ENCODE assay signal across 9 cellular contexts in the genomic region with DNA sequence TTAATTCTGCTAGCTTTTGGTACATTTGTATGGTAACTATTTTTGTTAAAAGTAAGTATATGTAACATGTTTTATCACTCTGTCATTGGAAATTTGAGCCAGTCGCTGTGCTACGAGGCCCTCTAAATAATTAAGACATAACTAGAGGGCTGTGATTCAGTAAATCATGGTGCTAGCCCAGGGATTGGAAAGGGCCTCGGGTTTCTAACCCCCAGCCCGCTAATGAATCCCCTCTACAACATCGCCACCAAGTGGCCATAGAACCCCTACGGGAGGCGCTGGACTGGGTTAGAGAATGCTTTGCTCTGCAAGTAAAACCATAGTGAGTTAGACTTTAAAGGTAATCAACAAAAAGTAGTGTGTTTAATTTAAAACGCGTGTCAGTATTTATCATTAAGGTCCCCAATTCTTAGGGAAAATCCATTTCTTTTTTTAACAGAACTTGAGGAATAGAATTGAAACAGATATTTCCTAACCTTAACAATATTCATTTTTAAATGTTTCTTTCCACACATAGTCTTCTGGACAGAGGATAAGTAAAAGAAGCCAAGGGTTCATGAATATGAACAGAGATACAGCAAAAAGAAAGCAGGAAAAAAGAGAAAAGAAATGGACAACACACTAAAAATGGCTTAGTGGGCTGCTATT.
DNase-seq lines count a peak whose midpoint lies in the region; ATAC-seq and TF ChIP-seq lines count a peak whose summit lies in the region.
"Had no signal": no experiment of that assay in that cellular context is flagged by ENCODE, and none has a peak within 500 bp of the region (broad histone marks: within the 10 kb centered on the region; RNA-seq: fewer than 3 reads in every experiment).

No MANE protein-coding gene starts in this region.

- H3K36me3 Mint-ChIP-seq in activated CD8-positive, alpha-beta T cell treated with anti-CD3 and anti-CD28 coated beads for 36 hours (ENCODE audit: low read depth) = no peaks in the 10 kb centered on the region
- H3K36me3 Mint-ChIP-seq in activated CD8-positive, alpha-beta T cell treated with anti-CD3 and anti-CD28 coated beads, Interleukin-2, amount 10 ng/mL, durations not matched to agents 7 days and 5 days (ENCODE audit: low read depth) = no peaks in the 10 kb centered on the region

- H3K36me3 ChIP-seq in RWPE2 (ENCODE audit: low read depth) = no peaks in the 10 kb centered on the region
- H3K36me3 ChIP-seq in left ventricle myocardium inferior = no peaks in the 10 kb centered on the region
- H3K36me3 ChIP-seq in tibial nerve = no peaks in the 10 kb centered on the region

- H3K4me3 Mint-ChIP-seq in activated CD8-positive, alpha-beta T cell treated with anti-CD3 and anti-CD28 coated beads for 36 hours = no peak overlapping the region
- H3K4me3 Mint-ChIP-seq in activated CD8-positive, alpha-beta T cell treated with anti-CD3 and anti-CD28 coated beads, Interleukin-2, amount 10 ng/mL, durations not matched to agents 7 days and 5 days = no peak overlapping the region
- H3K4me3 Mint-ChIP-seq in stimulated activated naive CD8-positive, alpha-beta T cell treated with anti-CD3 and anti-CD28 coated beads, Interleukin-15, amount 100 ng/mL, for 72 hours = no peak overlapping the region

- DNase-seq in activated CD8-positive, alpha-beta T cell treated with anti-CD3 and anti-CD28 coated beads for 36 hours = peak; percentile 1
- DNase-seq in activated CD8-positive, alpha-beta T cell treated with anti-CD3 and anti-CD28 coated beads, Interleukin-2, amount 10 ng/mL, durations not matched to agents 7 days and 5 days = no peak
- no peak for DNase-seq in RWPE2 (ENCODE audit: low spot score)
- DNase-seq in left ventricle myocardium inferior = no peak
- DNase-seq in tibial nerve (ENCODE audit: low spot score in 2 of 2) = peak in 1 of 2 donors; percentile 6
- no peak for DNase-seq in KG1 (lab: John Stamatoyannopoulos, UW)
- no peak for DNase-seq in mesenteric fat pad (ENCODE audit: low spot score)
- no peak for DNase-seq in stimulated activated naive CD8-positive, alpha-beta T cell treated with anti-CD3 and anti-CD28 coated beads, Interleukin-15, amount 100 ng/mL, for 72 hours
- DNase-seq: stimulated activated CD4-positive, alpha-beta T cell treated with anti-CD3 and anti-CD28 coated beads, Interleukin-4, amount 100 ng/mL, for 4 hours had no signal

- H3K9me3 ChIP-seq in RWPE2 (ENCODE audit: severe bottlenecking) (no peaks in the 10 kb centered on the region), left ventricle myocardium inferior (replicated peaks) (peaks cover 5% of the 10 kb centered on the region), tibial nerve (no peaks in the 10 kb centered on the region)

- no peak for TF ChIP-seq EP300 in tibial nerve (IDR thresholded peaks at IDR 0.05)

- POLR2A ChIA-PET in activated CD8-positive, alpha-beta T cell treated with anti-CD3 and anti-CD28 coated beads for 36 hours (lab: Charles Lee) = no interaction called here
- POLR2A ChIA-PET in activated CD8-positive, alpha-beta T cell treated with anti-CD3 and anti-CD28 coated beads, Interleukin-2, amount 10 ng/mL, durations not matched to agents 7 days and 5 days (lab: Charles Lee) = no interaction called here

- H3K9me3 Mint-ChIP-seq in activated CD8-positive, alpha-beta T cell treated with anti-CD3 and anti-CD28 coated beads for 36 hours = peaks cover 8% of the 10 kb centered on the region
- H3K9me3 Mint-ChIP-seq in activated CD8-positive, alpha-beta T cell treated with anti-CD3 and anti-CD28 coated beads, Interleukin-2, amount 10 ng/mL, durations not matched to agents 7 days and 5 days (ENCODE audit: insufficient read depth) = peaks cover 9% of the 10 kb centered on the region
- peaks cover 0 to 8% of the 10 kb centered on the region in 2 donors for H3K9me3 Mint-ChIP-seq in stimulated activated naive CD8-positive, alpha-beta T cell treated with anti-CD3 and anti-CD28 coated beads, Interleukin-15, amount 100 ng/mL, for 72 hours

- H3K4me3 ChIP-seq in RWPE2 (ENCODE audit: severe bottlenecking) (no peak overlapping the region), left ventricle myocardium inferior (no peak overlapping the region), tibial nerve (no peak overlapping the region)

- no peak for TF ChIP-seq POLR2A in tibial nerve (IDR thresholded peaks at IDR 0.05)

- no peak overlapping the region for H3K27ac Mint-ChIP-seq in activated CD8-positive, alpha-beta T cell treated with anti-CD3 and anti-CD28 coated beads for 36 hours
- no peak overlapping the region for H3K27ac Mint-ChIP-seq in activated CD8-positive, alpha-beta T cell treated with anti-CD3 and anti-CD28 coated beads, Interleukin-2, amount 10 ng/mL, durations not matched to agents 7 days and 5 days
- H3K27ac Mint-ChIP-seq in stimulated activated naive CD8-positive, alpha-beta T cell treated with anti-CD3 and anti-CD28 coated beads, Interleukin-15, amount 100 ng/mL, for 72 hours = no peak overlapping the region

- no peaks in the 10 kb centered on the region for H3K27me3 Mint-ChIP-seq in activated CD8-positive, alpha-beta T cell treated with anti-CD3 and anti-CD28 coated beads for 36 hours
- H3K27me3 Mint-ChIP-seq in activated CD8-positive, alpha-beta T cell treated with anti-CD3 and anti-CD28 coated beads, Interleukin-2, amount 10 ng/mL, durations not matched to agents 7 days and 5 days (ENCODE audit: low read depth) = no peaks in the 10 kb centered on the region
- H3K27me3 Mint-ChIP-seq in stimulated activated naive CD8-positive, alpha-beta T cell treated with anti-CD3 and anti-CD28 coated beads, Interleukin-15, amount 100 ng/mL, for 72 hours = no peaks in the 10 kb centered on the region

- H3K27me3 ChIP-seq in RWPE2 (ENCODE audit: insufficient read depth, poor library complexity, severe bottlenecking) (peaks cover 3% of the 10 kb centered on the region), left ventricle myocardium inferior (ENCODE audit: low read depth) (no peaks in the 10 kb centered on the region), tibial nerve (no peaks in the 10 kb centered on the region)

- H3K4me1 Mint-ChIP-seq in activated CD8-positive, alpha-beta T cell treated with anti-CD3 and anti-CD28 coated beads for 36 hours (ENCODE audit: low read depth) = no peaks in the 10 kb centered on the region
- no peaks in the 10 kb centered on the region for H3K4me1 Mint-ChIP-seq in activated CD8-positive, alpha-beta T cell treated with anti-CD3 and anti-CD28 coated beads, Interleukin-2, amount 10 ng/mL, durations not matched to agents 7 days and 5 days (ENCODE audit: low read depth)
- no peaks in the 10 kb centered on the region for H3K4me1 Mint-ChIP-seq in stimulated activated naive CD8-positive, alpha-beta T cell treated with anti-CD3 and anti-CD28 coated beads, Interleukin-15, amount 100 ng/mL, for 72 hours

- ATAC-seq in activated CD8-positive, alpha-beta T cell treated with anti-CD3 and anti-CD28 coated beads for 36 hours = no peak
- no peak for ATAC-seq in activated CD8-positive, alpha-beta T cell treated with anti-CD3 and anti-CD28 coated beads, Interleukin-2, amount 10 ng/mL, durations not matched to agents 7 days and 5 days
- peak; percentile 79 for ATAC-seq in RWPE2 (ENCODE audit: low read depth)
- ATAC-seq in stimulated activated naive CD8-positive, alpha-beta T cell treated with anti-CD3 and anti-CD28 coated beads, Interleukin-15, amount 100 ng/mL, for 72 hours = no peak

- TF ChIP-seq CTCF in activated CD8-positive, alpha-beta T cell treated with anti-CD3 and anti-CD28 coated beads for 36 hours (IDR thresholded peaks at IDR 0.05) = no peak
- peak; percentile 77 for TF ChIP-seq CTCF in RWPE2 (IDR thresholded peaks at IDR 0.05; ENCODE audit: poor library complexity, severe bottlenecking)
- TF ChIP-seq CTCF in left ventricle myocardium inferior (IDR thresholded peaks at IDR 0.05; ENCODE audit: borderline replicate concordance) = peak; percentile 55
- peak in 4 of 5 experiments; percentile 18 to 31 (median 26) for TF ChIP-seq CTCF in tibial nerve (IDR thresholded peaks at IDR 0.05)

- intact Hi-C loops in activated CD8-positive, alpha-beta T cell treated with anti-CD3 and anti-CD28 coated beads for 36 hours (cut with micrococcal nuclease) = no loop called here
- intact Hi-C loops in left ventricle myocardium inferior (cut with micrococcal nuclease) = no loop called here

- no peaks in the 10 kb centered on the region for H3K4me1 ChIP-seq in RWPE2 (ENCODE audit: insufficient read depth, poor library complexity, severe bottlenecking)
- H3K4me1 ChIP-seq in left ventricle myocardium inferior = no peaks in the 10 kb centered on the region
- H3K4me1 ChIP-seq in tibial nerve = no peaks in the 10 kb centered on the region

- H3K27ac ChIP-seq in RWPE2 (ENCODE audit: poor library complexity, severe bottlenecking) = no peak overlapping the region
- H3K27ac ChIP-seq in left ventricle myocardium inferior (replicated peaks) = no peak overlapping the region
- no peak overlapping the region for H3K27ac ChIP-seq in tibial nerve

- 23 to 30% methylated on average over 9 of the region's 9 CpGs for WGBS in tibial nerve, 2 donors

- CTCF ChIA-PET in activated CD8-positive, alpha-beta T cell treated with anti-CD3 and anti-CD28 coated beads for 36 hours (lab: Charles Lee) = no interaction called here
- CTCF ChIA-PET in activated CD8-positive, alpha-beta T cell treated with anti-CD3 and anti-CD28 coated beads, Interleukin-2, amount 10 ng/mL, durations not matched to agents 7 days and 5 days (lab: Charles Lee) = no interaction called here
